ENCODE assay signal across 27 cellular contexts in genomic region chr7:140022582-140023211, GRCh38. TPM values are rescaled to one million over a fixed set of nuclear protein-coding genes. Genes with fewer than 3 reads are reported as not detected.
DNase-seq lines count a peak whose midpoint lies in the region; ATAC-seq, FAIRE-seq and TF ChIP-seq lines count a peak whose summit lies in the region.
"Had no signal": no experiment of that assay in that cellular context is flagged by ENCODE, and none has a peak within 500 bp of the region (broad histone marks: within the 10 kb centered on the region; RNA-seq: fewer than 3 reads in every experiment).

No MANE protein-coding gene starts in this region.

- H3K4me3 Mint-ChIP-seq in T-cell, result no peak overlapping the region

- no peak overlapping the region for H3K27ac Mint-ChIP-seq in T-cell

- H3K4me1 Mint-ChIP-seq in T-cell, result peaks cover 0 to 2% (median 0%) of the 10 kb centered on the region in 3 donors

- no peaks in the 10 kb centered on the region for H3K9me3 Mint-ChIP-seq in T-cell

- no peak overlapping the region for H2AFZ ChIP-seq in HepG2 (ENCODE audit: low read length)

- 90% methylated on average over 6 of the region's 7 CpGs for WGBS in HepG2 (ENCODE audit: low lambda C conversion rate)

- H3K4me2 ChIP-seq in HepG2 (ENCODE audit: low read depth, low read length), result no peak overlapping the region

- H3K4me1 ChIP-seq in HepG2 (ENCODE audit: insufficient read depth, low read length) (peaks cover 24% of the 10 kb centered on the region), BE2C (no peaks in the 10 kb centered on the region)
- H3K4me1 ChIP-seq: gastroesophageal sphincter, Peyer's patch, SJSA1, upper lobe of right lung had no signal

- no peaks in the 10 kb centered on the region for H3K27me3 Mint-ChIP-seq in T-cell

- H3K9me3 ChIP-seq in HepG2 (ENCODE audit: low read length) (no peaks in the 10 kb centered on the region), BE2C (no peaks in the 10 kb centered on the region)
- H3K9me3 ChIP-seq: gastroesophageal sphincter, Peyer's patch, SJSA1, upper lobe of right lung had no signal

- H3K27ac ChIP-seq in C4-2B (peak overlapping the region; percentile 59), HepG2 (ENCODE audit: extremely low read length, insufficient read depth, low read length) (no peak overlapping the region)
- H3K27ac ChIP-seq: cardiac muscle cell, gastroesophageal sphincter, Peyer's patch, SJSA1, upper lobe of right lung, WERI-Rb-1 had no signal

- TF ChIP-seq CTCF in C4-2B (conservative IDR thresholded peaks at IDR 0.05) (no peak), choroid plexus epithelial cell (conservative IDR thresholded peaks at IDR 0.05; ENCODE audit: low read depth, low read length) (no peak), HepG2 (CRISPR knock-in tag; IDR thresholded peaks at IDR 0.05) (no peak), BE2C (IDR thresholded peaks at IDR 0.05; ENCODE audit: low read depth, low read length) (no peak)

- no peaks in the 10 kb centered on the region for H3K79me2 ChIP-seq in HepG2 (ENCODE audit: insufficient read depth, low read length)

- in situ Hi-C loops in HepG2 (cut with HindIII; ENCODE audit: extremely low pct_ligation_motif_present, low pct_unique_long_range_greater_than_20kb), result no loop called here

- TF ChIP-seq POLR2A in HepG2 (IDR thresholded peaks at IDR 0.05; ENCODE audit: insufficient read depth in 1 of 2, low read depth in 2 of 2, low read length in 2 of 2), result no peak

- BruUV-seq in HepG2 (replicated peaks; lab: Mats Ljungman, UMichigan), result no TSS peak

- no peak for TF ChIP-seq EP300 in HepG2 (IDR thresholded peaks at IDR 0.05; ENCODE audit: low read depth in 2 of 2, low read length in 2 of 2)
- no peak for TF ChIP-seq EP300 in HepG2 (CRISPR knock-in tag; IDR thresholded peaks at IDR 0.05; ENCODE audit: borderline replicate concordance)

- intact Hi-C loops in HepG2 (cut with micrococcal nuclease; ENCODE audit: unreplicated experiment), result no loop called here

- DNase-seq in NCI-H69 (lab: John Stamatoyannopoulos, UW) (peak; percentile 32), choroid plexus epithelial cell (ENCODE audit: low read depth) (peak; percentile 60), HepG2 (ENCODE audit: low spot score) (no peak), T-cell (no peak), GDM1 (lab: John Stamatoyannopoulos, UW) (no peak), BE2C (no peak)
- DNase-seq in activated CD4-positive, alpha-beta T cell treated with anti-CD3 and anti-CD28 coated beads for 4 hours, result no peak
- DNase-seq: activated CD4-positive, alpha-beta T cell treated with anti-CD3 and anti-CD28 coated beads, Interleukin-2, amount 50 U/mL, for 4 hours; activated CD8-positive, alpha-beta memory T cell treated with anti-CD3 and anti-CD28 coated beads, Interleukin-2, amount 50 U/mL, for 48 hours; activated effector memory CD4-positive, alpha-beta T cell treated with anti-CD3 and anti-CD28 coated beads, Interleukin-2, amount 50 U/mL, for 16 hours; erythroblast; KG1; kidney glomerular epithelial cell; MV-4-11; NCI-H187; NCI-H446 treated with DMSO at 0.1 percent for 48 hours; NK-92 treated with Interleukin-12 subunit alpha and Interleukin-12 subunit beta, amount 100 ng/mL, for 24 hours; nucleus accumbens; Peyer's patch; upper lobe of right lung; WERI-Rb-1 had no signal

- POLR2A ChIA-PET in HepG2 (lab: Yijun Ruan, JAX) (no interaction called here), T-cell (lab: Charles Lee) (no interaction called here)

- H3K27me3 ChIP-seq in HepG2 (ENCODE audit: control insufficient read depth in 1 of 2, insufficient read depth in 2 of 2, low read length in 2 of 2) (peaks cover 1 to 19% of the 10 kb centered on the region in 2 experiments; a peak in 3 of 5 replicates), BE2C (no peaks in the 10 kb centered on the region)
- H3K27me3 ChIP-seq: cardiac muscle cell, gastroesophageal sphincter, Peyer's patch, SJSA1, upper lobe of right lung had no signal

- TF ChIP-seq RAD21 in HepG2 (CRISPR knock-in tag; IDR thresholded peaks at IDR 0.05), result no peak

- CTCF ChIA-PET in HepG2 (lab: Yijun Ruan, JAX; ENCODE audit: low intra/inter-chr PET ratio, low total read pairs) (no interaction called here), T-cell (lab: Charles Lee) (no interaction called here)

- H3K4me3 ChIP-seq in choroid plexus epithelial cell (ENCODE audit: low read depth, low read length) (no peak overlapping the region), HepG2 (replicated peaks in 1 of 3; ENCODE audit: insufficient read depth in 1 of 3, low read depth in 2 of 3, low read length in 3 of 3) (no peak overlapping the region), BE2C (ENCODE audit: low read depth, low read length) (no peak overlapping the region)
- H3K4me3 ChIP-seq: cardiac muscle cell, gastroesophageal sphincter, Peyer's patch, SJSA1, upper lobe of right lung had no signal

- H3K36me3 ChIP-seq in HepG2 (replicated peaks in 1 of 2; ENCODE audit: control insufficient read depth in 1 of 2, insufficient read depth in 2 of 2, low read length in 2 of 2), result 0 out of 5 replicates have a peak, but pooled peaks cover 0 to 3% of the 10 kb centered on the region in 2 experiments
- H3K36me3 ChIP-seq in BE2C, result no peaks in the 10 kb centered on the region
- H3K36me3 ChIP-seq: cardiac muscle cell, WERI-Rb-1 had no signal

- no peak for FAIRE-seq in HepG2 (lab: Jason Lieb, UNC)
- FAIRE-seq: A204.1 had no signal

- ATAC-seq in HepG2, result no peak
- no peak for ATAC-seq in T-cell (replicated peaks in 1 of 4)
- ATAC-seq: gastroesophageal sphincter, HCT116 had no signal

- peaks cover 42% of the 10 kb centered on the region for H3K36me3 Mint-ChIP-seq in T-cell

- H3K9ac ChIP-seq in HepG2 (ENCODE audit: insufficient read depth, low read depth, low read length), result no peak overlapping the region

- no peaks in the 10 kb centered on the region for H4K20me1 ChIP-seq in HepG2 (ENCODE audit: insufficient read depth, low read length)

TF ChIP-seq in HepG2, 621 proteins besides CTCF, POLR2A, EP300 and RAD21:
- TF ChIP-seq MNT (IDR thresholded peaks at IDR 0.05), result peak; percentile 75
- TF ChIP-seq POLR2G (IDR thresholded peaks at IDR 0.05; ENCODE audit: low read depth, low read length), result no peak

RNA-seq across cellular contexts. Expression of gene PARP12, which starts 40.1 kb away (rescaled TPM):
- 15.5 and 16.2 TPM in 2 replicates for total RNA-seq in HepG2 (2016; rRNA removed; fragmentation: Illumina TruSeq; extraction: Trizol)
- total RNA-seq in HepG2 (2016; cell fraction: cytosol; rRNA removed; fragmentation: Illumina TruSeq; extraction: Trizol; ENCODE audit: low read depth), result 5.1 and 6.0 TPM in 2 replicates
- total RNA-seq in HepG2 (2016; cell fraction: insoluble cytoplasmic fraction; rRNA removed; fragmentation: Illumina TruSeq; extraction: Trizol), result 14.9 and 16.1 TPM in 2 replicates
- 7.8 TPM in 2 replicates for total RNA-seq in HepG2 (2016; cell fraction: membrane; rRNA removed; fragmentation: Illumina TruSeq; extraction: Trizol)
- 20.8 and 22.4 TPM in 2 replicates for total RNA-seq in HepG2 (2016; cell fraction: nucleus; rRNA removed; fragmentation: Illumina TruSeq; extraction: Trizol)
- polyA plus RNA-seq in HepG2 (2011; rRNA removed), result 35.2 and 37.1 TPM in 2 replicates
- polyA plus RNA-seq in HepG2 (2011; cell fraction: cytosol; rRNA removed), result 22.5 and 24.9 TPM in 2 replicates
- 82.0 and 93.9 TPM in 2 replicates for polyA plus RNA-seq in HepG2 (2011; cell fraction: nucleus; rRNA removed)
- 18.0 and 20.0 TPM in 2 replicates for polyA plus RNA-seq in HepG2 (2012)
- 1.4 and 1.5 TPM in 2 replicates for polyA plus RNA-seq in HepG2 (2016; cell fraction: cytosol; fragmentation: Illumina TruSeq; extraction: Trizol; ENCODE audit: low read depth)
- 13.9 and 16.3 TPM in 2 replicates for polyA plus RNA-seq in HepG2 (2016; cell fraction: insoluble cytoplasmic fraction; fragmentation: Illumina TruSeq; extraction: Trizol; ENCODE audit: low read depth)
- 4.4 and 4.5 TPM in 2 replicates for polyA plus RNA-seq in HepG2 (2016; cell fraction: membrane; fragmentation: Illumina TruSeq; extraction: Trizol; ENCODE audit: low read depth)
- 31.0 and 39.2 TPM in 2 replicates for polyA plus RNA-seq in HepG2 (2016; cell fraction: nucleus; fragmentation: Illumina TruSeq; extraction: Trizol; ENCODE audit: insufficient read depth, low read depth)
- 52.9 and 70.5 TPM in 2 replicates for polyA minus RNA-seq in HepG2 (2011; rRNA and poly(A)+ RNA removed; ENCODE audit: low replicate concordance)
- 23.5 and 23.8 TPM in 2 replicates for polyA minus RNA-seq in HepG2 (2011; cell fraction: cytosol; rRNA and poly(A)+ RNA removed)
- polyA minus RNA-seq in HepG2 (2011; cell fraction: nucleus; rRNA and poly(A)+ RNA removed), result 46.7 and 57.6 TPM in 2 replicates
- total RNA-seq in T-cell, result 100 to 1,000 TPM; 104 to 129 (median 108) TPM
- 2.9 TPM for polyA plus RNA-seq in BE2C (2012; ENCODE audit: insufficient read depth, insufficient read length, low read depth)

Comparison
In these comparisons a context has a peak if more than half of its experiments do, and no peak if none do; other contexts are left out.
1. DNase-seq: peak in NCI-H69 (single experiment) and choroid plexus epithelial cell (single experiment); none in HepG2 (single experiment), T-cell (0 of 34), GDM1 (single experiment), activated CD4-positive, alpha-beta T cell treated with anti-CD3 and anti-CD28 coated beads for 4 hours (0 of 2) and BE2C (single experiment).